ENCODE assay signal across 8 cellular contexts in the genomic region with DNA sequence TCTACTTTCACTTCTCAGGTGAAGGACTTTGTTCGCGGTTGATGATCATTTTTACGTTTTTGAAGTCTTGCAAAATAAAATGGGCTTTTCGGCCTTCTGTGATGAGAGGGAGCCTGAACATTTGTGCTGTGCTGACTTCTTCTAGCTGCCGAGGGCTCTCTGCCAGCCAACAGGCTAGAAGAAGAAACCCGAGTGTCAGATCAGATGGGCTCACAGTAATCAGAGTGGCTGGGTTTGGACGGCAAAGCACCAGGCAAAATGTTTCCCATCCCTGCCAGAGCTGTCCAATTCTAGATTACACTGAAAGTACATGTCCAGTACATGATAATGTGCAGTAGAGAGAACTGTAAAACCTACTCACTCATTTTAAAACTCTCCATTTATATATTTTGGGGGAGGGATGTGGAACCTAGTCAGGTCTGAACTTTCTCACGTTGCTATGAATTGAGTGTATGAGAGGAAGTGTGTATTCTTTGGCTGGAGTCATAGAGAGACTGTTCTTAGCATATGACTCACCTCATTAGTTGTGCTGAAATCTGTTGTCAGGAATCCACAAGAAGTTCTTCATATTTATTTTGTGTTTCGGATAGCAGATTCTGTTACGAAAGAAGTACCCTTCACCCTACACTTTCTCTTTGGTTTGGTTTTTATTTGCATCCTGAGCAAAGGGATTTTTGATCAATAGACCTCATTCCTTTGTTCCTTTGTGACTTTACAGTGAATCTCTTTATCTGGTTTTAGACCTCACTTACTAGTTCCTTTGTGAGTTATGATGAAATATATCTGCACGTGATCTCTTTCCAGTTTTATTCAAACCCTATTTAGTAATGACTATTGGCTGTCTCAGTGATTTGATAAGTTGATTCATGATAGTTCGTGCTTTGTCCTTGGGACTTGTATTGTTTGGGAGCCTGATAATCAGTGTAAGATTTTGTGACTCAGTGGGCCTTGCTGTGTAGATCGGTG. TPM values are rescaled to one million over a fixed set of nuclear protein-coding genes. Genes with fewer than 3 reads are reported as not detected.
DNase-seq lines count a peak whose midpoint lies in the region; ATAC-seq and TF ChIP-seq lines count a peak whose summit lies in the region.

No MANE protein-coding gene starts in this region.

- peaks cover 31% of the 10 kb centered on the region for H4K20me1 ChIP-seq in osteoblast (ENCODE audit: insufficient read depth, low read length)

- peaks cover 46% of the 10 kb centered on the region for H3K4me1 Mint-ChIP-seq in activated T-helper 17 cell treated with anti-CD3 and anti-CD28 coated beads, Interleukin-2, amount 50 U/mL, for 72 hours

- H3K27me3 ChIP-seq in osteoblast (ENCODE audit: insufficient read depth, low read length) (no peaks in the 10 kb centered on the region), SJCRH30 (no peaks in the 10 kb centered on the region)

- no peaks in the 10 kb centered on the region for H3K9me3 Mint-ChIP-seq in activated T-helper 17 cell treated with anti-CD3 and anti-CD28 coated beads, Interleukin-2, amount 50 U/mL, for 72 hours

- H3K4me3 ChIP-seq in fibroblast of villous mesenchyme (ENCODE audit: low read depth, low read length) (peak overlapping the region; percentile 24), osteoblast (ENCODE audit: insufficient read depth, low read length) (peak overlapping the region; percentile 60), SJCRH30 (no peak overlapping the region)

- H3K27me3 Mint-ChIP-seq in activated T-helper 17 cell treated with anti-CD3 and anti-CD28 coated beads, Interleukin-2, amount 50 U/mL, for 72 hours = no peaks in the 10 kb centered on the region

- peak; percentile 69 for ATAC-seq in HG02798 (IDR thresholded peaks at IDR 0.05; ENCODE audit: poor library complexity, unreplicated experiment)
- ATAC-seq in activated T-helper 17 cell treated with anti-CD3 and anti-CD28 coated beads, Interleukin-2, amount 50 U/mL, for 72 hours (replicated peaks) = peak; percentile 78

- peak overlapping the region; percentile 97 for H3K4me3 Mint-ChIP-seq in activated T-helper 17 cell treated with anti-CD3 and anti-CD28 coated beads, Interleukin-2, amount 50 U/mL, for 72 hours

- peaks cover 74% of the 10 kb centered on the region for H3K79me2 ChIP-seq in osteoblast (ENCODE audit: insufficient read depth, low read length)

- peak overlapping the region; percentile 82 for H3K4me2 ChIP-seq in osteoblast (ENCODE audit: insufficient read depth, low read length)

- peak overlapping the region; percentile 3; the same call in 1 of the 2 replicates for H3K27ac ChIP-seq in 22Rv1
- peak overlapping the region; percentile 99 for H3K27ac ChIP-seq in osteoblast (ENCODE audit: low read depth, low read length)
- H3K27ac ChIP-seq in SJCRH30 = no peak overlapping the region

- peak overlapping the region; percentile 71 for H3K27ac Mint-ChIP-seq in activated T-helper 17 cell treated with anti-CD3 and anti-CD28 coated beads, Interleukin-2, amount 50 U/mL, for 72 hours

- peaks cover 76% of the 10 kb centered on the region for H3K36me3 Mint-ChIP-seq in activated T-helper 17 cell treated with anti-CD3 and anti-CD28 coated beads, Interleukin-2, amount 50 U/mL, for 72 hours (ENCODE audit: low read depth)

- DNase-seq in GM13976 (ENCODE audit: low spot score) (peak; percentile 68), NCI-H2196 treated with DMSO at 0.1 percent for 48 hours (lab: John Stamatoyannopoulos, UW; ENCODE audit: unreplicated experiment) (peak; percentile 44), fibroblast of villous mesenchyme (ENCODE audit: low read depth) (peak; percentile 94), osteoblast (ENCODE audit: insufficient read length, low spot score, missing footprints) (peak; percentile 89), SJCRH30 (no peak)

- H2AFZ ChIP-seq in osteoblast (ENCODE audit: low read length) = no peak overlapping the region

- TF ChIP-seq CTCF in 22Rv1 (IDR thresholded peaks at IDR 0.05) (no peak), GM13976 (IDR thresholded peaks at IDR 0.05; ENCODE audit: borderline replicate concordance, control extremely low read depth, extremely low read depth, insufficient read depth, missing control alignments) (no peak), fibroblast of villous mesenchyme (IDR thresholded peaks at IDR 0.05; ENCODE audit: insufficient read depth, low read depth, low read length) (no peak), osteoblast (IDR thresholded peaks at IDR 0.05; ENCODE audit: extremely low read depth, low read depth, low read length) (no peak)

- H3K9me3 ChIP-seq in osteoblast (ENCODE audit: low read depth, low read length) (no peaks in the 10 kb centered on the region), SJCRH30 (replicated peaks) (no peaks in the 10 kb centered on the region)

- H3K36me3 ChIP-seq in osteoblast (ENCODE audit: insufficient read depth, low read length) (no peaks in the 10 kb centered on the region), SJCRH30 (0 out of 2 replicates have a peak, but pooled peaks cover 5% of the 10 kb centered on the region)

- peaks cover 55% of the 10 kb centered on the region for H3K4me1 ChIP-seq in osteoblast (ENCODE audit: insufficient read depth, low read length)
- H3K4me1 ChIP-seq in SJCRH30 = peaks cover 24% of the 10 kb centered on the region; the same call in 1 of the 2 replicates

- in situ Hi-C loops in GM13976 (cut with MboI; ENCODE audit: low sequenced_read_pairs, unreplicated experiment) = no loop called here

RNA-seq across cellular contexts. Expression of a gene that starts 4.8 kb away (rescaled TPM):
- total RNA-seq in activated T-helper 17 cell treated with anti-CD3 and anti-CD28 coated beads, Interleukin-2, amount 50 U/mL, for 72 hours = 100 to 1,000 TPM; 206 to 244 TPM
- total RNA-seq in fibroblast of villous mesenchyme = 87.0 and 107 TPM in 2 replicates
- 120 and 122 TPM in 2 replicates for total RNA-seq in osteoblast
- 110 and 112 TPM in 2 replicates for total RNA-seq in SJCRH30 (2014; rRNA removed; shearing (Covaris generic))

Comparison
In these comparisons a context has a peak if more than half of its experiments do, and no peak if none do; other contexts are left out.
1. DNase-seq: peak in GM13976 (single experiment), NCI-H2196 treated with DMSO at 0.1 percent for 48 hours (single experiment), fibroblast of villous mesenchyme (single experiment) and osteoblast (single experiment); none in SJCRH30 (0 of 2).